Comparison of ENCODE assay signal across 1 cellular context in genomic region chr7:50612704-50613103, GRCh38.
TF ChIP-seq lines count a peak whose summit lies in the region.

No MANE protein-coding gene starts in this region.

TF ChIP-seq in IMR-90, 13 proteins besides CTCF, POLR2A, EP300 and RAD21 (continued from another document):
- no peak for TF ChIP-seq USF2 (IDR thresholded peaks at IDR 0.05; ENCODE audit: low read depth, low read length)
- no peak for TF ChIP-seq RFX5 (IDR thresholded peaks at IDR 0.05; ENCODE audit: low read depth, low read length)
- no peak for TF ChIP-seq MAFK (IDR thresholded peaks at IDR 0.05; ENCODE audit: low read depth, low read length)
